19 cellular contexts compared by ENCODE assay signal in genomic region chr11:100735949-100736675, GRCh38. TPM values are rescaled to one million over a fixed set of nuclear protein-coding genes. Genes with fewer than 3 reads are reported as not detected.
A peak's percentile ranks its signal among the peaks of the same experiment; 100 is the strongest.
DNase-seq lines count a peak whose midpoint lies in the region; ATAC-seq and TF ChIP-seq lines count a peak whose summit lies in the region.
"Had no signal": no experiment of that assay in that cellular context is flagged by ENCODE, and none has a peak within 500 bp of the region (broad histone marks: within the 10 kb centered on the region; RNA-seq: fewer than 3 reads in every experiment).

No MANE protein-coding gene starts in this region.

- peaks cover 3% of the 10 kb centered on the region; the same call in 1 of the 2 replicates for H3K79me2 ChIP-seq in PC-9 (ENCODE audit: low read depth)
- no peaks in the 10 kb centered on the region for H3K79me2 ChIP-seq in trophoblast cell (ENCODE audit: control insufficient read depth, insufficient read depth, low read length, poor library complexity)

- H3K27ac ChIP-seq in PC-9 = peak overlapping the region; percentile 44
- no peak overlapping the region for H3K27ac ChIP-seq in trophoblast cell (ENCODE audit: low read depth, low read length)
- H3K27ac ChIP-seq in adrenal gland = no peak overlapping the region
- H3K27ac ChIP-seq: pancreas had no signal

- ATAC-seq in GM18868 (IDR thresholded peaks at IDR 0.05; ENCODE audit: unreplicated experiment) = peak; percentile 33
- ATAC-seq: activated naive CD4-positive, alpha-beta T cell treated with anti-CD3 and anti-CD28 coated beads, Interleukin-2, amount 50 U/mL, for 72 hours; activated T-cell treated with anti-CD3 and anti-CD28 coated beads, Interleukin-2, amount 50 U/mL, for 4 hours; pancreas had no signal

- no CpG with 5 or more reads among the region's 5 CpGs for WGBS in trophoblast cell (ENCODE audit: extremely low coverage, insufficient coverage, insufficient read length)
- 84 to 95% (median 91%) methylated on average over 5 of the region's 5 CpGs for WGBS in adrenal gland, 4 donors

- H2BK12ac ChIP-seq in trophoblast cell (ENCODE audit: low read length) = no peak overlapping the region

- no peak overlapping the region for H4K12ac ChIP-seq in trophoblast cell (ENCODE audit: low read depth, low read length)

- no peak overlapping the region for H3K9ac ChIP-seq in trophoblast cell (ENCODE audit: low read length)

- H3K18ac ChIP-seq in trophoblast cell (ENCODE audit: low read length) = no peak overlapping the region

- no peak overlapping the region for H2BK5ac ChIP-seq in trophoblast cell (ENCODE audit: low read depth, low read length, poor library complexity)

- H4K8ac ChIP-seq in trophoblast cell (ENCODE audit: low read depth, low read length) = no peak overlapping the region

- POLR2A ChIA-PET in PC-9 (lab: Charles Lee; ENCODE audit: unreplicated experiment) = no interaction called here

- no peak overlapping the region for H2AK5ac ChIP-seq in trophoblast cell (ENCODE audit: low read length)

- no peak overlapping the region for H3K14ac ChIP-seq in trophoblast cell (ENCODE audit: low read length)

- no peak overlapping the region for H3K4me3 ChIP-seq in PC-9
- H3K4me3 ChIP-seq in epithelial cell of proximal tubule (ENCODE audit: low read depth, low read length) = no peak overlapping the region
- H3K4me3 ChIP-seq in trophoblast cell (ENCODE audit: low read depth, low read length) = no peak overlapping the region
- no peak overlapping the region for H3K4me3 ChIP-seq in adrenal gland
- H3K4me3 ChIP-seq: pancreas had no signal

- DNase-seq in PC-9 (peak in 1 of 2 experiments; percentile 55), epithelial cell of proximal tubule (ENCODE audit: low read depth) (peak; percentile 56), trophoblast cell (peak; percentile 73 to 91), epidermal melanocyte (ENCODE audit: insufficient read length, low spot score) (no peak), adrenal gland (no peak), NCI-H748 treated with DMSO at 0.1 percent for 48 hours (lab: John Stamatoyannopoulos, UW) (no peak), 8988T (no peak)
- DNase-seq: activated CD4-positive, alpha-beta memory T cell treated with anti-CD3 and anti-CD28 coated beads for 36 hours; activated T-cell treated with anti-CD3 and anti-CD28 coated beads, Interleukin-2, amount 50 U/mL, for 4 hours; AML-193; effector CD4-positive, alpha-beta T cell; GF-D8; H7; NCI-H2029 treated with DMSO at 0.1 percent for 48 hours; pancreas; RPMI8226; stimulated activated naive CD4-positive, alpha-beta T cell had no signal

- intact Hi-C loops in PC-9 (cut with micrococcal nuclease; ENCODE audit: unreplicated experiment) (no loop called here), adrenal gland (cut with DNase I) (no loop called here)

- H3K9me2 ChIP-seq in PC-9 (ENCODE audit: insufficient read depth) = no peaks in the 10 kb centered on the region

- no peak for TF ChIP-seq CTCF in PC-9 (conservative IDR thresholded peaks at IDR 0.05)
- no peak for TF ChIP-seq CTCF in epithelial cell of proximal tubule (conservative IDR thresholded peaks at IDR 0.05; ENCODE audit: low read depth, low read length)
- TF ChIP-seq CTCF in adrenal gland (IDR thresholded peaks at IDR 0.05) = no peak

- no peak overlapping the region for H3K4ac ChIP-seq in trophoblast cell (ENCODE audit: low read depth, low read length)

- TF ChIP-seq POLR2A in adrenal gland (IDR thresholded peaks at IDR 0.05) = no peak

- H3K4me2 ChIP-seq in PC-9 (peak overlapping the region; percentile 24), trophoblast cell (ENCODE audit: low read length) (no peak overlapping the region)

- H4K91ac ChIP-seq in trophoblast cell (ENCODE audit: low read depth, low read length) = no peak overlapping the region

- H3K27me3 ChIP-seq in PC-9 (ENCODE audit: insufficient read depth, low read depth) (no peaks in the 10 kb centered on the region), trophoblast cell (ENCODE audit: insufficient read depth, low read length) (no peaks in the 10 kb centered on the region), adrenal gland (no peaks in the 10 kb centered on the region)
- H3K27me3 ChIP-seq: pancreas had no signal

- H3K36me3 ChIP-seq in PC-9 (ENCODE audit: low read depth) (no peaks in the 10 kb centered on the region), trophoblast cell (ENCODE audit: control insufficient read depth in 1 of 2, insufficient read depth in 2 of 2, low read length in 2 of 2) (no peaks in the 10 kb centered on the region), adrenal gland (replicated peaks in 1 of 2) (no peaks in the 10 kb centered on the region)
- H3K36me3 ChIP-seq: pancreas had no signal

- H3K9me3 ChIP-seq in PC-9 (ENCODE audit: insufficient read depth, low read depth) (no peaks in the 10 kb centered on the region), trophoblast cell (ENCODE audit: insufficient read depth, low read depth, low read length) (no peaks in the 10 kb centered on the region), adrenal gland (replicated peaks in 1 of 3) (no peaks in the 10 kb centered on the region)
- H3K9me3 ChIP-seq: pancreas had no signal

- CTCF ChIA-PET in PC-9 (lab: Charles Lee) = no interaction called here

- no peaks in the 10 kb centered on the region for H3K79me1 ChIP-seq in trophoblast cell (ENCODE audit: low read length)

- no peaks in the 10 kb centered on the region; the same call in 1 of the 2 replicates for H4K20me1 ChIP-seq in PC-9 (ENCODE audit: insufficient read depth)

- H2AFZ ChIP-seq in PC-9 (no peak overlapping the region), trophoblast cell (ENCODE audit: insufficient read depth, low read length, poor library complexity) (no peak overlapping the region)

- no peak overlapping the region for H2BK120ac ChIP-seq in trophoblast cell (ENCODE audit: insufficient read depth, low read length, poor library complexity)

- peaks cover 8% of the 10 kb centered on the region; the same call in 1 of the 2 replicates for H3F3A ChIP-seq in PC-9 (ENCODE audit: insufficient read depth, low read depth)

- H3K23ac ChIP-seq in trophoblast cell (ENCODE audit: low read length) = no peak overlapping the region

- H3K4me1 ChIP-seq in PC-9 (replicated peaks; ENCODE audit: insufficient read depth) (peaks cover 40% of the 10 kb centered on the region), trophoblast cell (ENCODE audit: control insufficient read depth in 1 of 2, insufficient read depth in 2 of 2, low read length in 2 of 2) (peaks cover under 1 to 3% of the 10 kb centered on the region in 2 experiments), adrenal gland (replicated peaks in 1 of 2) (peaks cover 0 to 31% of the 10 kb centered on the region in 2 donors)

- BruUV-seq in PC-9 (replicated peaks; lab: Mats Ljungman, UMichigan) = no TSS peak

RNA-seq across cellular contexts. Expression of gene ARHGAP42, which starts 49.0 kb away (rescaled TPM):
- total RNA-seq in PC-9 (2021) (12.8 and 16.1 TPM in 2 replicates), epithelial cell of proximal tubule (8.0 and 14.4 TPM in 2 replicates), adrenal gland (10 to 100 TPM in 6 of 8 donors, 1 to 10 TPM in 2; 6.8 to 23.2 (median 12.4) TPM)
- 23.3 and 25.5 TPM in 2 replicates for polyA plus RNA-seq in trophoblast cell (2013)
- polyA plus RNA-seq in adrenal gland = 1 to 10 TPM; 2.5 to 6.7 (median 3.0) TPM
- total RNA-seq: activated CD4-positive, alpha-beta memory T cell treated with anti-CD3 and anti-CD28 coated beads for 36 hours had no signal

Comparison
In these comparisons a context has a peak if more than half of its experiments do, and no peak if none do; other contexts are left out.
1. DNase-seq: peak in epithelial cell of proximal tubule (single experiment) and trophoblast cell (2 of 2); none in epidermal melanocyte (single experiment), adrenal gland (0 of 7), NCI-H748 treated with DMSO at 0.1 percent for 48 hours (single experiment) and 8988T (single experiment).